In genomic region chr9:101465330-101465915, GRCh38 we compare ENCODE assay signal across 8 cellular contexts. TPM values are rescaled to one million over a fixed set of nuclear protein-coding genes. Genes with fewer than 3 reads are reported as not detected.
DNase-seq lines count a peak whose midpoint lies in the region; ATAC-seq and TF ChIP-seq lines count a peak whose summit lies in the region.

No MANE protein-coding gene starts in this region.

- DNase-seq in COLO829 (ENCODE audit: low spot score) = peak; percentile 45
- peak; percentile 68 to 72 for DNase-seq in Kasumi-1 (lab: John Stamatoyannopoulos, UW)
- DNase-seq in SKM-1 treated with dmso at 0.1 percent for 144 hours (lab: John Stamatoyannopoulos, UW; ENCODE audit: unreplicated experiment) = peak; percentile 44
- DNase-seq in head of caudate nucleus = peak in 34 of 42 donors; percentile 25 to 83 (median 54)
- peak; percentile 65 for DNase-seq in stomach
- no peak for DNase-seq in SK-N-DZ (ENCODE audit: low spot score)

- 24 to 33% (median 29%) methylated on average over 6 of the region's 6 CpGs for WGBS in stomach, 5 donors

- no peak overlapping the region for H3K4me3 ChIP-seq in stomach

- H3K4me1 ChIP-seq in stomach = peaks cover 0 to 24% (median 4%) of the 10 kb centered on the region in 4 donors

- no peaks in the 10 kb centered on the region for H3K36me3 ChIP-seq in stomach

- no peak for TF ChIP-seq POLR2A in stomach (IDR thresholded peaks at IDR 0.05)

- no peak for TF ChIP-seq EP300 in stomach (IDR thresholded peaks at IDR 0.05)

- no peak for ATAC-seq in GM21528 (IDR thresholded peaks at IDR 0.05; ENCODE audit: low FRiP score, unreplicated experiment)
- ATAC-seq in HG02885 (IDR thresholded peaks at IDR 0.05; ENCODE audit: poor library complexity, unreplicated experiment) = no peak

- H3K9me3 ChIP-seq in stomach = no peaks in the 10 kb centered on the region

- peak in 4 of 7 experiments; percentile 11 to 74 (median 40) for TF ChIP-seq CTCF in stomach (IDR thresholded peaks at IDR 0.05)

- no peak overlapping the region for H3K27ac ChIP-seq in stomach

- intact Hi-C loops in head of caudate nucleus (cut with DNase I) (no loop called here), stomach (cut with DNase I; ENCODE audit: low total_unique reads) (no loop called here)

- peaks cover 0 to 7% (median 0%) of the 10 kb centered on the region in 3 donors for H3K27me3 ChIP-seq in stomach

RNA-seq across cellular contexts. Expression of gene ALDOB, which starts 29.8 kb away (rescaled TPM):
- total RNA-seq in stomach = 100 to 1,000 TPM in 1 of 5 donors, 1 to 10 TPM in 2, under 1 TPM in 1, not detected in 1; 0.45 to 101 (median 2.4) TPM
- polyA plus RNA-seq in stomach = 10 to 100 TPM in 1 of 3 donors, 1 to 10 TPM in 2; 1.1 to 13.0 (median 2.5) TPM
- polyA plus RNA-seq in SK-N-DZ (2014; cell fraction: cytosol; rRNA removed) = not detected in 2 replicates
- polyA plus RNA-seq in SK-N-DZ (2014; cell fraction: nucleus; rRNA removed) = not detected in 2 replicates
